Comparison of ENCODE assay signal across 11 cellular contexts in genomic region chr10:11756766-11757315, GRCh38. TPM values are rescaled to one million over a fixed set of nuclear protein-coding genes. Genes with fewer than 3 reads are reported as not detected.
A peak's percentile ranks its signal among the peaks of the same experiment; 100 is the strongest.
DNase-seq lines count a peak whose midpoint lies in the region; ATAC-seq and TF ChIP-seq lines count a peak whose summit lies in the region.
"Had no signal": no experiment of that assay in that cellular context is flagged by ENCODE, and none has a peak within 500 bp of the region (broad histone marks: within the 10 kb centered on the region; RNA-seq: fewer than 3 reads in every experiment).

No MANE protein-coding gene starts in this region.

- TF ChIP-seq CTCF in SU-DHL-6 (IDR thresholded peaks at IDR 0.05; ENCODE audit: insufficient read depth, low read length, poor library complexity, severe bottlenecking) = no peak

- no peaks in the 10 kb centered on the region for H3K36me3 ChIP-seq in SU-DHL-6 (ENCODE audit: low read length)

- H3K4me3 Mint-ChIP-seq in activated T-cell treated with anti-CD3 and anti-CD28 coated beads, Interleukin-2, amount 50 U/mL, for 72 hours = no peak overlapping the region
- H3K4me3 Mint-ChIP-seq: stimulated activated naive CD8-positive, alpha-beta T cell treated with anti-CD3 and anti-CD28 coated beads, Interleukin-15, amount 100 ng/mL, for 72 hours had no signal

- no peaks in the 10 kb centered on the region for H3K9me2 ChIP-seq in SU-DHL-6 (replicated peaks; ENCODE audit: insufficient read depth, low read length)

- peaks cover 5% of the 10 kb centered on the region for H3K4me1 Mint-ChIP-seq in activated T-cell treated with anti-CD3 and anti-CD28 coated beads, Interleukin-2, amount 50 U/mL, for 72 hours (ENCODE audit: low read depth)

- no peaks in the 10 kb centered on the region for H3K36me3 Mint-ChIP-seq in activated T-cell treated with anti-CD3 and anti-CD28 coated beads, Interleukin-2, amount 50 U/mL, for 72 hours (ENCODE audit: insufficient read depth in 2 of 2)

- no peaks in the 10 kb centered on the region for H4K20me1 ChIP-seq in SU-DHL-6 (ENCODE audit: low read depth, low read length)

- no peak overlapping the region for H3K27ac Mint-ChIP-seq in activated T-cell treated with anti-CD3 and anti-CD28 coated beads, Interleukin-2, amount 50 U/mL, for 72 hours

- no peak overlapping the region for H3K4me2 ChIP-seq in SU-DHL-6 (ENCODE audit: low read depth, low read length, poor library complexity, severe bottlenecking)

- POLR2A ChIA-PET in HEK293T (lab: Yijun Ruan, JAX) = interaction anchor here (1.9 kb wide), 1 partner anchor 242 kb away, joined by 6 read pairs; no protein-coding TSS in a partner anchor

- H3K27ac ChIP-seq in SU-DHL-6 (ENCODE audit: low read depth, low read length) (no peak overlapping the region), skin epidermis (peak overlapping the region in 12 of 21 experiments; percentile 10 to 86 (median 52))

- H3K4me3 ChIP-seq in SU-DHL-6 (ENCODE audit: insufficient read depth, low read length, poor library complexity, severe bottlenecking) (no peak overlapping the region), skin epidermis (no peak overlapping the region)

- peak; percentile 11 for DNase-seq in LHCN-M2 (ENCODE audit: low read depth)
- DNase-seq in left lobe of liver (ENCODE audit: low spot score) = peak; percentile 33
- no peak for DNase-seq in GM03348 (ENCODE audit: low spot score)
- DNase-seq in HEK293T (ENCODE audit: extremely low spot score) = no peak
- DNase-seq in activated T-cell treated with anti-CD3 and anti-CD28 coated beads, Interleukin-2, amount 50 U/mL, for 72 hours = no peak
- DNase-seq: activated naive CD4-positive, alpha-beta T cell treated with anti-CD3 and anti-CD28 coated beads, Interleukin-2, amount 50 U/mL, for 16 hours; RPMI8226; stimulated activated naive CD8-positive, alpha-beta T cell treated with anti-CD3 and anti-CD28 coated beads, Interleukin-15, amount 100 ng/mL, for 72 hours had no signal

- no peaks in the 10 kb centered on the region for H3F3A ChIP-seq in SU-DHL-6 (ENCODE audit: insufficient read depth)

- no peaks in the 10 kb centered on the region for H3K9me3 Mint-ChIP-seq in activated T-cell treated with anti-CD3 and anti-CD28 coated beads, Interleukin-2, amount 50 U/mL, for 72 hours
- H3K9me3 Mint-ChIP-seq: stimulated activated naive CD8-positive, alpha-beta T cell treated with anti-CD3 and anti-CD28 coated beads, Interleukin-15, amount 100 ng/mL, for 72 hours had no signal

- CTCF ChIA-PET in HEK293T (lab: Yijun Ruan, JAX) = interaction anchor here (0.7 to 2.7 kb wide), 7 partner anchors 9 to 1367 kb away, joined by 3 to 17 read pairs (median 3); no protein-coding TSS in a partner anchor

- peak overlapping the region; percentile 52 for H2AFZ ChIP-seq in SU-DHL-6 (ENCODE audit: low read depth, low read length, severe bottlenecking)

- no peaks in the 10 kb centered on the region for H3K9me3 ChIP-seq in SU-DHL-6 (ENCODE audit: insufficient read depth, low read length)

- ATAC-seq in left lobe of liver (no peak), HG03095 (IDR thresholded peaks at IDR 0.05; ENCODE audit: unreplicated experiment) (no peak)
- no peak for ATAC-seq in activated T-cell treated with anti-CD3 and anti-CD28 coated beads, Interleukin-2, amount 50 U/mL, for 72 hours (replicated peaks in 1 of 2)
- ATAC-seq: stimulated activated naive CD8-positive, alpha-beta T cell treated with anti-CD3 and anti-CD28 coated beads, Interleukin-15, amount 100 ng/mL, for 72 hours had no signal

- no peaks in the 10 kb centered on the region for H3K27me3 ChIP-seq in SU-DHL-6 (ENCODE audit: low read length)

- H3K79me2 ChIP-seq in SU-DHL-6 (ENCODE audit: insufficient read depth, low read length) = no peaks in the 10 kb centered on the region

- H3K27me3 Mint-ChIP-seq in activated T-cell treated with anti-CD3 and anti-CD28 coated beads, Interleukin-2, amount 50 U/mL, for 72 hours (ENCODE audit: low read depth) = no peaks in the 10 kb centered on the region
- H3K27me3 Mint-ChIP-seq: stimulated activated naive CD8-positive, alpha-beta T cell treated with anti-CD3 and anti-CD28 coated beads, Interleukin-15, amount 100 ng/mL, for 72 hours had no signal

- no peak overlapping the region for H3K9ac ChIP-seq in SU-DHL-6 (ENCODE audit: low read length)

TF ChIP-seq in HEK293T, 16 proteins besides CTCF, POLR2A, EP300 and RAD21:
- TF ChIP-seq LEF1 (IDR thresholded peaks at IDR 0.05; ENCODE audit: borderline replicate concordance) = no peak
- TF ChIP-seq FOXM1 (IDR thresholded peaks at IDR 0.05; ENCODE audit: borderline replicate concordance) = no peak
- TF ChIP-seq PKNOX1 (IDR thresholded peaks at IDR 0.05) = no peak
- no peak for TF ChIP-seq HDGF (IDR thresholded peaks at IDR 0.05; ENCODE audit: borderline replicate concordance)

RNA-seq across cellular contexts. Expression of gene ECHDC3, which starts 14.7 kb away (rescaled TPM):
- total RNA-seq in LHCN-M2 (2014; rRNA removed) (3.2 and 6.5 TPM in 2 replicates), left lobe of liver (137 TPM)
- 1.5 TPM for polyA plus RNA-seq in LHCN-M2 (2012)
- total RNA-seq in activated T-cell treated with anti-CD3 and anti-CD28 coated beads, Interleukin-2, amount 50 U/mL, for 72 hours = 1 to 10 TPM; 4.2 to 4.3 TPM

Comparison
In these comparisons a context has a peak if more than half of its experiments do, and no peak if none do; other contexts are left out.
1. DNase-seq: peak in LHCN-M2 (single experiment) and left lobe of liver (single experiment); none in GM03348 (single experiment), HEK293T (single experiment) and activated T-cell treated with anti-CD3 and anti-CD28 coated beads, Interleukin-2, amount 50 U/mL, for 72 hours (0 of 2).
2. RNA of gene ECHDC3, which starts 14.7 kb away (total RNA-seq): 137 TPM in left lobe of liver (single experiment); 4.2 to 4.3 TPM in activated T-cell treated with anti-CD3 and anti-CD28 coated beads, Interleukin-2, amount 50 U/mL, for 72 hours and 3.2 to 6.5 TPM in LHCN-M2; every median in the first group is over 10 times any median in the second.